Comparison of ENCODE assay signal across 9 cellular contexts in the genomic region with DNA sequence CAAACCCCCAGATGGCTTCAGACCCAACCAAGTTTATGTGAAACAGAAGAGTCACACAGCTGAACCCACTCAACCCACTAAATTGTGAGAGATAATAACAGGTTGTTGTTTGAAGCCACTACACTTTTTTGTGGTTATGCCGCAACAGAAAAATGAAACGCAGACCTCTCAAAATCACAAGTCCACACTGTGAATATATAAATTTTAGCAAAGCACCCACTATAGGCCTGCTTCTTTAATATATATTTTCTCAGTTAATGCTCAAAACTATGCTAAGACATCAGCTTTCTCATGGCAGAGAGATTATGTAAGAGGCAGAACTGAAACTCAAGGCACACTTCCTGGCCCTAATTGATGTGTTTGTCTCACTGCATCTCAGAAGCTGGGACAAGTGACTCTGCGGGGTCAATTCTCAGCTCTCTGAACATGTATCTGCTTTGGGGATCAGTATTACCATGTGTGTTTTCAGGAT. TPM values are rescaled to one million over a fixed set of nuclear protein-coding genes. Genes with fewer than 3 reads are reported as not detected.
DNase-seq lines count a peak whose midpoint lies in the region; ATAC-seq lines count a peak whose summit lies in the region.
"Had no signal": no experiment of that assay in that cellular context is flagged by ENCODE, and none has a peak within 500 bp of the region (broad histone marks: within the 10 kb centered on the region; RNA-seq: fewer than 3 reads in every experiment).

No MANE protein-coding gene starts in this region.

- DNase-seq in NCI-H524 (lab: John Stamatoyannopoulos, UW) (no peak), NCI-H2171 treated with DMSO at 0.1 percent for 48 hours (lab: John Stamatoyannopoulos, UW) (no peak), H4 (ENCODE audit: low spot score) (no peak)
- DNase-seq in activated CD8-positive, alpha-beta memory T cell treated with anti-CD3 and anti-CD28 coated beads, Interleukin-2, amount 50 U/mL, for 4 hours, result no peak
- DNase-seq: Right ventricle myocardium superior had no signal

- peak; percentile 53 for ATAC-seq in GM18502 (IDR thresholded peaks at IDR 0.05; ENCODE audit: poor library complexity, unreplicated experiment)
- peak; percentile 49 for ATAC-seq in GM21515 (IDR thresholded peaks at IDR 0.05; ENCODE audit: unreplicated experiment)
- peak; percentile 45 for ATAC-seq in HG03571 (IDR thresholded peaks at IDR 0.05; ENCODE audit: unreplicated experiment)
- peak; percentile 35 for ATAC-seq in esophagus mucosa

RNA-seq across cellular contexts. Expression of gene MAP3K5, which starts 27.7 kb away (rescaled TPM):
- total RNA-seq in esophagus mucosa, result 14.5 TPM
- total RNA-seq in H4 (2014; rRNA removed; shearing (Covaris generic)), result 2.1 and 2.2 TPM in 2 replicates

RNA-seq across cellular contexts. Expression of gene PEX7, which starts 57.8 kb away (rescaled TPM):
- total RNA-seq in esophagus mucosa, result 5.7 TPM
- 7.2 and 8.2 TPM in 2 replicates for total RNA-seq in H4 (2014; rRNA removed; shearing (Covaris generic))
